ENCODE assay signal across 8 cellular contexts in genomic region chr19:31340059-31341025, GRCh38. TPM values are rescaled to one million over a fixed set of nuclear protein-coding genes. Genes with fewer than 3 reads are reported as not detected.
A peak's percentile ranks its signal among the peaks of the same experiment; 100 is the strongest.
DNase-seq lines count a peak whose midpoint lies in the region; ATAC-seq and TF ChIP-seq lines count a peak whose summit lies in the region.

No MANE protein-coding gene starts in this region.

- no peak for TF ChIP-seq CTCF in neural crest cell (conservative IDR thresholded peaks at IDR 0.05)

- peak overlapping the region; percentile 24 for H3K4me3 Mint-ChIP-seq in neural crest cell

- in situ Hi-C loops in Caki2 (cut with HindIII; ENCODE audit: low pct_unique_long_range_greater_than_20kb, low sequenced_read_pairs) = no loop called here

- H3K9me3 Mint-ChIP-seq in neural crest cell = no peaks in the 10 kb centered on the region

- DNase-seq in Caki2 (ENCODE audit: low read depth) (peak; percentile 33), NCI-H1105 (lab: John Stamatoyannopoulos, UW) (peak; percentile 80), astrocyte of the hippocampus (ENCODE audit: low read depth, low spot score) (peak; percentile 42), neural crest cell (ENCODE audit: low read depth, low spot score) (no peak)

- no peaks in the 10 kb centered on the region for H3K36me3 Mint-ChIP-seq in neural crest cell (ENCODE audit: low read depth)

- no peak overlapping the region for H3K27ac Mint-ChIP-seq in neural crest cell (ENCODE audit: unreplicated experiment)

- H3K27me3 Mint-ChIP-seq in neural crest cell (ENCODE audit: low read depth) = peaks cover 45% of the 10 kb centered on the region

- ATAC-seq in HG03095 (IDR thresholded peaks at IDR 0.05; ENCODE audit: unreplicated experiment) = no peak
- no peak for ATAC-seq in GM21360 (IDR thresholded peaks at IDR 0.05; ENCODE audit: unreplicated experiment)
- no peak for ATAC-seq in GM21786 (IDR thresholded peaks at IDR 0.05; ENCODE audit: unreplicated experiment)
- ATAC-seq in HG03135 (IDR thresholded peaks at IDR 0.05; ENCODE audit: unreplicated experiment) = no peak

- peaks cover 55% of the 10 kb centered on the region for H3K4me1 Mint-ChIP-seq in neural crest cell

RNA-seq across cellular contexts. Expression of gene TSHZ3, which starts 8.9 kb away (rescaled TPM):
- total RNA-seq in Caki2 (2014; rRNA removed; shearing (Covaris generic); ENCODE audit: low replicate concordance) = 0.35 and 1.2 TPM in 2 replicates
- 2.4 and 3.0 TPM in 2 replicates for total RNA-seq in neural crest cell
